1 cellular context compared by ENCODE assay signal in the genomic region with DNA sequence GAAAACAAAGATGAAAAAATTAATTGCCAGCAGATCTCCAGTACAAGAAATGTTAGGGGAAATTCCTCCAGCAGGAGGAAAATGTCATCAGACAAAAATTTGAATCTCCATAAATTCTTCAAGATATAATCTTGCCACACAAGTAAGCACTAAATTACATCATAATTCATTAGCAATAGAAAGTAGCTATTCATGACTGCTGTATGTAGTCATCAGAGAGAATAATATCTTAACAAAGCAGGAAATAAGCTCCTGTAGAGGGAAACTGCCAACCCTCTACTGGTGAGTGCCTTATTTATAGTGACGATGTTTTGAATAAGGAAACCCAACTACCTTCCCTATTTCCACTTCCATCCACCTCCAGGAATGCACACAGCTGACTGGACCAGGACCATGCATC.
TF ChIP-seq lines count a peak whose summit lies in the region.

No MANE protein-coding gene starts in this region.

TF ChIP-seq in SK-N-SH, 30 proteins besides CTCF, POLR2A, EP300 and RAD21 (continued from another document):
- TF ChIP-seq, protein P1, sequence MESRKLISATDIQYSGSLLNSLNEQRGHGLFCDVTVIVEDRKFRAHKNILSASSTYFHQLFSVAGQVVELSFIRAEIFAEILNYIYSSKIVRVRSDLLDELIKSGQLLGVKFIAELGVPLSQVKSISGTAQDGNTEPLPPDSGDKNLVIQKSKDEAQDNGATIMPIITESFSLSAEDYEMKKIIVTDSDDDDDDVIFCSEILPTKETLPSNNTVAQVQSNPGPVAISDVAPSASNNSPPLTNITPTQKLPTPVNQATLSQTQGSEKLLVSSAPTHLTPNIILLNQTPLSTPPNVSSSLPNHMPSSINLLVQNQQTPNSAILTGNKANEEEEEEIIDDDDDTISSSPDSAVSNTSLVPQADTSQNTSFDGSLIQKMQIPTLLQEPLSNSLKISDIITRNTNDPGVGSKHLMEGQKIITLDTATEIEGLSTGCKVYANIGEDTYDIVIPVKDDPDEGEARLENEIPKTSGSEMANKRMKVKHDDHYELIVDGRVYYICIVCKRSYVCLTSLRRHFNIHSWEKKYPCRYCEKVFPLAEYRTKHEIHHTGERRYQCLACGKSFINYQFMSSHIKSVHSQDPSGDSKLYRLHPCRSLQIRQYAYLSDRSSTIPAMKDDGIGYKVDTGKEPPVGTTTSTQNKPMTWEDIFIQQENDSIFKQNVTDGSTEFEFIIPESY (IDR thresholded peaks at IDR 0.05; ENCODE audit: borderline replicate concordance, low read depth): 0 out of 2 replicates have a peak, but pooled peaks have one; percentile 39
